In genomic region chr2:216316743-216317142, GRCh38 we compare ENCODE assay signal across 1 cellular context.
TF ChIP-seq lines count a peak whose summit lies in the region.

No MANE protein-coding gene starts in this region.

TF ChIP-seq in WTC11, 78 proteins besides CTCF, POLR2A, EP300 and RAD21 (continued from another document):
- TF ChIP-seq IRF1 (CRISPR knock-in tag; IDR thresholded peaks at IDR 0.05) (no peak), SP1 (CRISPR knock-in tag; conservative IDR thresholded peaks at IDR 0.05) (no peak), ZNF281 (CRISPR knock-in tag; IDR thresholded peaks at IDR 0.05) (no peak), ZBTB21 (CRISPR knock-in tag; IDR thresholded peaks at IDR 0.05; ENCODE audit: borderline replicate concordance) (no peak)
